Comparison of ENCODE assay signal across 9 cellular contexts in genomic region chr5:142716963-142717362, GRCh38. TPM values are rescaled to one million over a fixed set of nuclear protein-coding genes. Genes with fewer than 3 reads are reported as not detected.
A peak's percentile ranks its signal among the peaks of the same experiment; 100 is the strongest.
DNase-seq lines count a peak whose midpoint lies in the region; ATAC-seq and TF ChIP-seq lines count a peak whose summit lies in the region.
"Had no signal": no experiment of that assay in that cellular context is flagged by ENCODE, and none has a peak within 500 bp of the region (broad histone marks: within the 10 kb centered on the region; RNA-seq: fewer than 3 reads in every experiment).

No MANE protein-coding gene starts in this region.

- no peak overlapping the region for H3K4me3 Mint-ChIP-seq in H9
- H3K4me3 Mint-ChIP-seq in activated T-helper 17 cell treated with anti-CD3 and anti-CD28 coated beads, Interleukin-2, amount 50 U/mL, for 72 hours, result no peak overlapping the region

- peaks cover 0 to 3% of the 10 kb centered on the region in 2 experiments; a peak in 1 of 5 replicates for H3K9me3 Mint-ChIP-seq in H9
- H3K9me3 Mint-ChIP-seq in activated T-helper 17 cell treated with anti-CD3 and anti-CD28 coated beads, Interleukin-2, amount 50 U/mL, for 72 hours, result no peaks in the 10 kb centered on the region

- H3T11ph ChIP-seq in H9 (ENCODE audit: low read length), result no peak overlapping the region

- no peak overlapping the region for H3K14ac ChIP-seq in H9 (ENCODE audit: insufficient read depth, low read length)

- no peak overlapping the region for H3K4me3 ChIP-seq in foreskin fibroblast (ENCODE audit: low read depth in 1 of 2, low read length in 2 of 2)
- H3K4me3 ChIP-seq in neural cell (ENCODE audit: low read length), result no peak overlapping the region

- no peak overlapping the region for H2BK20ac ChIP-seq in H9 (ENCODE audit: low read depth, low read length, poor library complexity, severe bottlenecking)

- peaks cover 15% of the 10 kb centered on the region; the same call in 1 of the 2 replicates for H3K4me1 ChIP-seq in H9 (ENCODE audit: insufficient read depth, low read length)

- no peak overlapping the region for H2AFZ ChIP-seq in H9 (ENCODE audit: low read length)
- H2AFZ ChIP-seq in neural cell (ENCODE audit: low read depth, low read length), result no peak overlapping the region

- H3K9me3 ChIP-seq in H9 (ENCODE audit: control insufficient read depth, low read depth, low read length) (no peaks in the 10 kb centered on the region), neural cell (ENCODE audit: low read length) (no peaks in the 10 kb centered on the region)

- no peak overlapping the region for H2BK5ac ChIP-seq in H9 (ENCODE audit: insufficient read length, low read length)

- no peak overlapping the region for H4K5ac ChIP-seq in H9 (ENCODE audit: insufficient read length, low read depth, low read length)

- no peak overlapping the region for H3K18ac ChIP-seq in H9 (ENCODE audit: insufficient read length, low read depth, low read length)

- H4K91ac ChIP-seq in H9 (ENCODE audit: insufficient read length, low read depth, low read length), result no peak overlapping the region

- no peaks in the 10 kb centered on the region for H3K27me3 Mint-ChIP-seq in H9 (ENCODE audit: low read depth)
- H3K27me3 Mint-ChIP-seq in activated T-helper 17 cell treated with anti-CD3 and anti-CD28 coated beads, Interleukin-2, amount 50 U/mL, for 72 hours, result peaks cover 14% of the 10 kb centered on the region

- H3K27ac Mint-ChIP-seq in H9, result peak overlapping the region in 2 of 3 experiments; percentile 19 to 89; a peak in 3 of 7 replicates
- no peak overlapping the region for H3K27ac Mint-ChIP-seq in activated T-helper 17 cell treated with anti-CD3 and anti-CD28 coated beads, Interleukin-2, amount 50 U/mL, for 72 hours

- H2AK5ac ChIP-seq in H9 (ENCODE audit: insufficient read length, low read length), result no peak overlapping the region

- H3K9ac ChIP-seq in H9 (ENCODE audit: extremely low read depth, insufficient read length, low read length), result no peak overlapping the region
- no peak overlapping the region for H3K9ac ChIP-seq in neural cell (ENCODE audit: low read length)

- no peaks in the 10 kb centered on the region for H3F3A ChIP-seq in neural cell (ENCODE audit: insufficient read depth, low read length, poor library complexity, severe bottlenecking)

- H3K27me3 ChIP-seq in H9 (ENCODE audit: insufficient read depth, low read length) (no peaks in the 10 kb centered on the region), neural cell (ENCODE audit: insufficient read depth, low read depth, low read length) (no peaks in the 10 kb centered on the region)

- peaks cover 1 to 49% (median 5%) of the 10 kb centered on the region in 3 experiments; a peak in 5 of 7 replicates for H3K36me3 Mint-ChIP-seq in H9 (ENCODE audit: insufficient read depth in 1 of 3, low read depth in 3 of 3)
- no peaks in the 10 kb centered on the region for H3K36me3 Mint-ChIP-seq in activated T-helper 17 cell treated with anti-CD3 and anti-CD28 coated beads, Interleukin-2, amount 50 U/mL, for 72 hours (ENCODE audit: low read depth)

- H4K20me1 ChIP-seq in H9 (ENCODE audit: control insufficient read depth, insufficient read depth, insufficient read length) (no peaks in the 10 kb centered on the region), neural cell (ENCODE audit: insufficient read depth) (no peaks in the 10 kb centered on the region)

- DNase-seq in ELF-1 (ENCODE audit: low read depth, low spot score) (peak; percentile 79), H9 (peak; percentile 82), NCI-H345 treated with DMSO at 0.1 percent for 48 hours (lab: John Stamatoyannopoulos, UW; ENCODE audit: unreplicated experiment) (peak; percentile 12), activated T-cell treated with anti-CD3 and anti-CD28 coated beads for 48 hours (ENCODE audit: low read depth) (peak; percentile 11), foreskin fibroblast (peak in 1 of 2 donors; percentile 67), GF-D8 (lab: John Stamatoyannopoulos, UW) (no peak)

- no peak overlapping the region for H2BK15ac ChIP-seq in H9 (ENCODE audit: low read depth, low read length)

- TF ChIP-seq RAD21 in neural cell (conservative IDR thresholded peaks at IDR 0.05), result no peak

- H3K4ac ChIP-seq in H9 (ENCODE audit: low read depth, low read length), result no peak overlapping the region

- no peak overlapping the region for H3K56ac ChIP-seq in H9 (ENCODE audit: insufficient read length, low read depth, low read length)

- no peak overlapping the region for H2BK120ac ChIP-seq in H9 (ENCODE audit: low read depth, low read length, poor library complexity, severe bottlenecking)

- H3K27ac ChIP-seq in H9 (ENCODE audit: insufficient read length, low read depth, low read length), result no peak overlapping the region
- no peak overlapping the region for H3K27ac ChIP-seq in neural cell (ENCODE audit: low read length)

- peaks cover 52 to 63% of the 10 kb centered on the region in 2 experiments for H3K4me1 Mint-ChIP-seq in H9
- H3K4me1 Mint-ChIP-seq in activated T-helper 17 cell treated with anti-CD3 and anti-CD28 coated beads, Interleukin-2, amount 50 U/mL, for 72 hours, result no peaks in the 10 kb centered on the region

- no peak overlapping the region for H4K8ac ChIP-seq in H9 (replicated peaks; ENCODE audit: insufficient read length, low read depth, low read length)

- no peak for TF ChIP-seq EP300 in neural cell (conservative IDR thresholded peaks at IDR 0.05; ENCODE audit: poor library complexity, severe bottlenecking)

- H3K36me3 ChIP-seq in neural cell (ENCODE audit: insufficient read depth, low read length), result no peaks in the 10 kb centered on the region

- no peak for ATAC-seq in activated T-helper 17 cell treated with anti-CD3 and anti-CD28 coated beads, Interleukin-2, amount 50 U/mL, for 72 hours (replicated peaks)

- H2BK12ac ChIP-seq in H9 (ENCODE audit: insufficient read length, low read depth, low read length), result no peak overlapping the region

- H3K9me2 ChIP-seq in neural cell (ENCODE audit: insufficient read depth, low read length), result no peaks in the 10 kb centered on the region

- H3K23ac ChIP-seq in H9 (ENCODE audit: insufficient read length, low read depth, low read length), result no peak overlapping the region

- H3K4me2 ChIP-seq in H9 (ENCODE audit: insufficient read depth, insufficient read length, low read length) (no peak overlapping the region), neural cell (ENCODE audit: low read length) (no peak overlapping the region)

- TF ChIP-seq CTCF in H9 (conservative IDR thresholded peaks at IDR 0.05) (peak; percentile 61; the same call in 2 of the 3 replicates), foreskin fibroblast (IDR thresholded peaks at IDR 0.05; ENCODE audit: low read depth, low read length) (peak; percentile 59), neural cell (IDR thresholded peaks at IDR 0.05; ENCODE audit: poor library complexity, severe bottlenecking) (no peak)

- H3K79me1 ChIP-seq in H9 (ENCODE audit: insufficient read depth, low read depth, low read length, poor library complexity, severe bottlenecking), result no peaks in the 10 kb centered on the region

- H3K79me2 ChIP-seq in H9 (ENCODE audit: insufficient read depth, low read length) (no peaks in the 10 kb centered on the region), neural cell (replicated peaks; ENCODE audit: insufficient read depth, low read length) (no peaks in the 10 kb centered on the region)

- WGBS in H9 (ENCODE audit: extremely low coverage, insufficient read length, low lambda C conversion rate), result no CpG with 5 or more reads among the region's 6 CpGs

- H3K23me2 ChIP-seq in H9 (ENCODE audit: insufficient read length, low read depth, low read length, poor library complexity, severe bottlenecking), result peaks cover 2% of the 10 kb centered on the region

TF ChIP-seq in neural cell, 6 proteins besides CTCF, POLR2A, EP300 and RAD21:
- TF ChIP-seq SMC3 (conservative IDR thresholded peaks at IDR 0.05; ENCODE audit: poor library complexity) (peak; percentile 2), EZH2 (IDR thresholded peaks at IDR 0.05; ENCODE audit: borderline replicate concordance, insufficient read depth, low read length, poor library complexity, severe bottlenecking) (no peak)

RNA-seq across cellular contexts. Expression of gene FGF1, which starts 31.1 kb away (rescaled TPM):
- 3.2 and 4.6 TPM in 2 replicates for total RNA-seq in H9 (2021)
- not detected in 2 replicates for polyA plus RNA-seq in neural cell
- not detected in 2 replicates for polyA minus RNA-seq in neural cell
- total RNA-seq in activated T-helper 17 cell treated with anti-CD3 and anti-CD28 coated beads, Interleukin-2, amount 50 U/mL, for 72 hours, result not detected
- total RNA-seq: T-helper 1 cell treated with Interleukin-12 subunit alpha and Interleukin-12 subunit beta and Interleukin-4 antibody, amounts not matched to agents 30 ng/mL and 1 ng/mL, for 36 hours had no signal

RNA-seq across cellular contexts. Expression of gene ARHGAP26, which starts 53.2 kb away (rescaled TPM):
- 13.8 and 15.2 TPM in 2 replicates for total RNA-seq in H9 (2021)
- 0.83 and 1.4 TPM in 2 replicates for polyA plus RNA-seq in neural cell
- polyA minus RNA-seq in neural cell, result 6.6 and 7.4 TPM in 2 replicates
- 10 to 100 TPM in 1 of 2 donors, 1 to 10 TPM in 1; 7.8 to 12.0 TPM for total RNA-seq in activated T-helper 17 cell treated with anti-CD3 and anti-CD28 coated beads, Interleukin-2, amount 50 U/mL, for 72 hours
